Comparison of ENCODE assay signal across 7 cellular contexts in the genomic region with DNA sequence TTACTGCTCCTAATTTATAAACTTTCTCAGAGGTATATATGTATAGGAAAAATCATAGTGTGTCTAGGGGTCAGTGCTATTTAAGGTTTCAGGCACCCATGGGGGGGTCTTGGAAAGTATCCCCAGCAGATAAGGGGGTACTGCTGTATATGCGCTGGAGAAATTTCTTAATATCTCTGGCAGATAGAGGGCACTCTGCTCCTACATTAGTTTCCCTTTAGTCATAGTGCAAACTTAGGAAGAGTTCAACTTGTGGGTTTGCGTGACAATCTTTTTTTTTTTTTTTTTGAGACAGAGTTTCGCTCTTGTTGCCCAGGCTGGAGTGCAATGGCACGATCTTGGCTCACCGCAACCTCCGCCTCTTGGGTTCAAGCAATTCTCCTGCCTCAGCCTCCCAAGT.
DNase-seq lines count a peak whose midpoint lies in the region; ATAC-seq and TF ChIP-seq lines count a peak whose summit lies in the region.
"Not testable (repeated sequence)": the region's sequence is repeated elsewhere in the genome, so short reads cannot be mapped to it uniquely, and the experiment has no call there.

No MANE protein-coding gene starts in this region.

- BruUV-seq in IMR-90 (replicated peaks; lab: Mats Ljungman, UMichigan), result not testable (repeated sequence)

- not testable (repeated sequence) for H3K56ac ChIP-seq in IMR-90 (ENCODE audit: extremely low read depth, insufficient read depth, low read length)

- no CpG with 5 or more reads among the region's 6 CpGs for WGBS in IMR-90 (ENCODE audit: extremely low coverage in 2 of 2, insufficient read length in 1 of 2), 2 experiments
- WGBS in adrenal gland, 4 donors, result 46 to 52% (median 49%) methylated on average over 6 of the region's 6 CpGs
- 64% methylated on average over 6 of the region's 6 CpGs for WGBS in mesenchymal stem cell

- not testable (repeated sequence) for H3K36me3 ChIP-seq in IMR-90 (ENCODE audit: control insufficient read depth, insufficient read depth, low read length); SU-DHL-6 (ENCODE audit: low read length); adrenal gland (replicated peaks in 1 of 2); mesenchymal stem cell (ENCODE audit: control insufficient read depth in 1 of 2, insufficient read depth in 2 of 2, low read depth in 1 of 2, low read length in 2 of 2)

- not testable (repeated sequence) for H2BK15ac ChIP-seq in IMR-90 (ENCODE audit: low read depth, low read length); mesenchymal stem cell (ENCODE audit: low read depth, poor library complexity, severe bottlenecking)

- not testable (repeated sequence) for H3K14ac ChIP-seq in IMR-90 (replicated peaks; ENCODE audit: low read depth, low read length); mesenchymal stem cell (ENCODE audit: low read length in 2 of 2)

- H3K4me1 ChIP-seq in IMR-90 (ENCODE audit: control insufficient read depth, insufficient read depth, low read length); adrenal gland (replicated peaks in 1 of 2); mesenchymal stem cell (ENCODE audit: control insufficient read depth, insufficient read depth, low read depth, low read length): not testable (repeated sequence)

- not testable (repeated sequence) for H2BK12ac ChIP-seq in mesenchymal stem cell (ENCODE audit: low read length in 2 of 2)

- not testable (repeated sequence) for H3K4me2 ChIP-seq in IMR-90 (ENCODE audit: low read depth, low read length); SU-DHL-6 (ENCODE audit: low read depth, low read length, poor library complexity, severe bottlenecking); mesenchymal stem cell (ENCODE audit: low read length, poor library complexity, severe bottlenecking)

- dilution Hi-C loops in IMR-90 (cut with HindIII; ENCODE audit: low sequenced_read_pairs, unreplicated experiment), result not testable (repeated sequence)

- not testable (repeated sequence) for H3K23ac ChIP-seq in IMR-90 (ENCODE audit: low read depth, low read length); mesenchymal stem cell (ENCODE audit: low read length in 2 of 2)

- H2AK9ac ChIP-seq in IMR-90 (replicated peaks; ENCODE audit: low read depth, low read length, poor library complexity), result not testable (repeated sequence)

- H4K5ac ChIP-seq in IMR-90 (ENCODE audit: low read depth, low read length), result not testable (repeated sequence)

- TF ChIP-seq CTCF in IMR-90 (conservative IDR thresholded peaks at IDR 0.05; ENCODE audit: low read depth, low read length) (peak; percentile 26; the same call in 1 of the 2 replicates), SU-DHL-6 (IDR thresholded peaks at IDR 0.05; ENCODE audit: insufficient read depth, low read length, poor library complexity, severe bottlenecking) (peak; percentile 47), adrenal gland (IDR thresholded peaks at IDR 0.05) (peak in 5 of 6 experiments; percentile 11 to 56 (median 50)), fibroblast of pulmonary artery (IDR thresholded peaks at IDR 0.05; ENCODE audit: low read length, missing control alignments) (peak; percentile 52)

- not testable (repeated sequence) for H2AK5ac ChIP-seq in IMR-90 (ENCODE audit: low read depth, low read length); mesenchymal stem cell (ENCODE audit: low read length, severe bottlenecking)

- not testable (repeated sequence) for H3K79me1 ChIP-seq in IMR-90 (ENCODE audit: low read depth in 1 of 2, low read length in 2 of 2); mesenchymal stem cell (replicated peaks; ENCODE audit: low read length, poor library complexity, severe bottlenecking)

- not testable (repeated sequence) for H3K4ac ChIP-seq in IMR-90 (ENCODE audit: low read depth, low read length); mesenchymal stem cell (ENCODE audit: low read depth in 1 of 2, low read length in 2 of 2)

- CTCF ChIA-PET in IMR-90 (lab: Yijun Ruan, JAX), result interaction anchor here (0.7 kb wide), 1 partner anchor 130 kb away, joined by 4 read pairs; no protein-coding TSS in a partner anchor

- not testable (repeated sequence) for H3K9ac ChIP-seq in IMR-90 (ENCODE audit: low read depth, low read length); SU-DHL-6 (ENCODE audit: low read length); mesenchymal stem cell (ENCODE audit: low read length)

- H4K20me1 ChIP-seq in IMR-90 (ENCODE audit: insufficient read depth, low read length); SU-DHL-6 (ENCODE audit: low read depth, low read length): not testable (repeated sequence)

- H3K27me3 ChIP-seq in IMR-90 (ENCODE audit: control insufficient read depth, insufficient read depth, low read length); SU-DHL-6 (ENCODE audit: low read length): not testable (repeated sequence)
- H3K27me3 ChIP-seq in adrenal gland (peaks cover 25% of the 10 kb centered on the region), mesenchymal stem cell (ENCODE audit: control insufficient read depth in 1 of 2, insufficient read depth in 1 of 2, low read length in 2 of 2) (peaks cover 29 to 71% of the 10 kb centered on the region in 2 experiments)

- H3K4me3 ChIP-seq in IMR-90 (ENCODE audit: insufficient read depth, low read depth, low read length); SU-DHL-6 (ENCODE audit: insufficient read depth, low read length, poor library complexity, severe bottlenecking); adrenal gland; fibroblast of pulmonary artery (replicated peaks; ENCODE audit: low read depth, low read length); mesenchymal stem cell (ENCODE audit: insufficient read depth in 1 of 2, low read depth in 1 of 2, low read length in 2 of 2): not testable (repeated sequence)

- not testable (repeated sequence) for H2AFZ ChIP-seq in IMR-90 (replicated peaks; ENCODE audit: low read length, poor library complexity); SU-DHL-6 (ENCODE audit: low read depth, low read length, severe bottlenecking); mesenchymal stem cell (ENCODE audit: low read depth, low read length)

- not testable (repeated sequence) for H4K91ac ChIP-seq in IMR-90 (ENCODE audit: insufficient read depth, low read depth, low read length); mesenchymal stem cell (ENCODE audit: low read length)

- DNase-seq in DMS79 (lab: John Stamatoyannopoulos, UW) (peak; percentile 4), IMR-90 (peak; percentile 11), NCI-H345 treated with DMSO at 0.1 percent for 48 hours (lab: John Stamatoyannopoulos, UW; ENCODE audit: unreplicated experiment) (peak; percentile 20), adrenal gland (peak in 1 of 7 donors; percentile 28), fibroblast of pulmonary artery (ENCODE audit: low read depth) (peak; percentile 48), mesenchymal stem cell (peak; percentile 10)

- ATAC-seq in IMR-90 (ENCODE audit: low read depth), result peak; percentile 56

- not testable (repeated sequence) for H3K18ac ChIP-seq in IMR-90 (ENCODE audit: low read depth, low read length); mesenchymal stem cell (ENCODE audit: low read depth in 1 of 2, low read length in 2 of 2)

- not testable (repeated sequence) for H2BK120ac ChIP-seq in IMR-90 (ENCODE audit: low read depth, low read length); mesenchymal stem cell (ENCODE audit: low read depth, low read length)

- in situ Hi-C loops in IMR-90 (cut with MboI; ENCODE audit: low sequenced_read_pairs), result not testable (repeated sequence)

- H3K9me1 ChIP-seq in IMR-90 (ENCODE audit: insufficient read depth, low read length), result not testable (repeated sequence)

- 0 out of 2 replicates have a peak, but pooled peaks have one; percentile 9 for TF ChIP-seq RAD21 in IMR-90 (IDR thresholded peaks at IDR 0.05; ENCODE audit: low read length)

- not testable (repeated sequence) for H4K8ac ChIP-seq in IMR-90 (ENCODE audit: low read depth in 2 of 2, low read length in 2 of 2); mesenchymal stem cell (ENCODE audit: low read length)

- intact Hi-C loops in IMR-90 (cut with micrococcal nuclease), result not testable (repeated sequence)
- intact Hi-C loops in adrenal gland (cut with DNase I), result loop anchor here in 1 of 2 donors (10.0 kb wide), 1 partner anchor 130 kb away; no protein-coding TSS in a partner anchor

- H2BK5ac ChIP-seq in IMR-90 (ENCODE audit: low read depth, low read length, poor library complexity, severe bottlenecking); mesenchymal stem cell (ENCODE audit: low read depth, low read length, poor library complexity, severe bottlenecking): not testable (repeated sequence)

- TF ChIP-seq POLR2A in IMR-90 (IDR thresholded peaks at IDR 0.05; ENCODE audit: low read depth, low read length); adrenal gland (IDR thresholded peaks at IDR 0.05): not testable (repeated sequence)

- H2BK20ac ChIP-seq in IMR-90 (ENCODE audit: low read depth, low read length), result not testable (repeated sequence)

- H3K79me2 ChIP-seq in SU-DHL-6 (ENCODE audit: insufficient read depth, low read length), result not testable (repeated sequence)

- H3F3A ChIP-seq in SU-DHL-6 (ENCODE audit: insufficient read depth), result not testable (repeated sequence)

- H3K9me2 ChIP-seq in SU-DHL-6 (replicated peaks; ENCODE audit: insufficient read depth, low read length), result not testable (repeated sequence)

- H3K27ac ChIP-seq in IMR-90 (ENCODE audit: insufficient read depth, low read length); SU-DHL-6 (ENCODE audit: low read depth, low read length); adrenal gland; mesenchymal stem cell (ENCODE audit: low read length, poor library complexity, severe bottlenecking): not testable (repeated sequence)

- POLR2A ChIA-PET in IMR-90 (lab: Charles Lee; ENCODE audit: unreplicated experiment), result not testable (repeated sequence)

- H3K9me3 ChIP-seq in IMR-90 (ENCODE audit: control insufficient read depth, insufficient read depth, low read length); SU-DHL-6 (ENCODE audit: insufficient read depth, low read length); adrenal gland (replicated peaks in 1 of 3); mesenchymal stem cell (ENCODE audit: control insufficient read depth, low read length): not testable (repeated sequence)
